In genomic region chr1:55355549-55355948, GRCh38 we compare ENCODE assay signal across 28 cellular contexts.
"Had no signal": no experiment of that assay in that cellular context is flagged by ENCODE, and none has a peak within 500 bp of the region (broad histone marks: within the 10 kb centered on the region; RNA-seq: fewer than 3 reads in every experiment).

No MANE protein-coding gene starts in this region.

- H3K27me3 ChIP-seq: colonic mucosa, esophagus muscularis mucosa, esophagus squamous epithelium, gastrocnemius medialis, gastroesophageal sphincter, heart left ventricle, heart right ventricle had no signal

- H3K9me3 ChIP-seq: colonic mucosa, esophagus muscularis mucosa, esophagus squamous epithelium, gastrocnemius medialis, gastroesophageal sphincter, heart left ventricle, heart right ventricle had no signal

- H3K36me3 ChIP-seq: colonic mucosa, esophagus muscularis mucosa, esophagus squamous epithelium, gastrocnemius medialis, gastroesophageal sphincter, heart left ventricle, heart right ventricle had no signal

- DNase-seq: colonic mucosa; cortex of kidney; dermis blood vessel endothelial cell; dorsolateral prefrontal cortex; effector CD4-positive, alpha-beta T cell; effector CD8-positive, alpha-beta T cell; effector memory CD4-positive, alpha-beta T cell; effector memory CD8-positive, alpha-beta T cell; endodermal cell; erythroblast; esophagus squamous epithelium; foreskin fibroblast; foreskin keratinocyte; foreskin melanocyte; gastrocnemius medialis; glutamatergic neuron; head of caudate nucleus; heart left ventricle; heart right ventricle had no signal

- H3K4me1 ChIP-seq: colonic mucosa, foreskin keratinocyte had no signal

- ATAC-seq: effector memory CD8-positive, alpha-beta T cell; esophagus mucosa; foreskin keratinocyte; gastrocnemius medialis; gastroesophageal sphincter; heart left ventricle; heart right ventricle had no signal

- H3K4me3 ChIP-seq: colonic mucosa, coronary artery, dorsolateral prefrontal cortex, esophagus muscularis mucosa, esophagus squamous epithelium, gastrocnemius medialis, gastroesophageal sphincter, heart left ventricle, heart right ventricle had no signal

- H3K27ac ChIP-seq: colonic mucosa, coronary artery, epithelial cell of prostate, esophagus muscularis mucosa, esophagus squamous epithelium, foreskin keratinocyte, gastroesophageal sphincter, heart left ventricle had no signal

- FAIRE-seq: colon, endometrium, endothelial cell of umbilical vein, frontal cortex had no signal
